1 cellular context compared by ENCODE assay signal in genomic region chr22:45804986-45805325, GRCh38.
A peak's percentile ranks its signal among the peaks of the same experiment; 100 is the strongest.
TF ChIP-seq lines count a peak whose summit lies in the region.

No MANE protein-coding gene starts in this region.

TF ChIP-seq in SK-N-SH, 30 proteins besides CTCF, POLR2A, EP300 and RAD21 (continued from another document):
- TF ChIP-seq GATA2 (CRISPR knock-in tag; IDR thresholded peaks at IDR 0.05) = no peak
- TF ChIP-seq TEAD4 (IDR thresholded peaks at IDR 0.05; ENCODE audit: borderline replicate concordance, insufficient read depth) = peak; percentile 84
- TF ChIP-seq NRF1 (IDR thresholded peaks at IDR 0.05; ENCODE audit: low read depth, low read length) = no peak
- no peak for TF ChIP-seq USF1 (IDR thresholded peaks at IDR 0.05; ENCODE audit: borderline replicate concordance, low read depth)
- no peak for TF ChIP-seq ELF1 (IDR thresholded peaks at IDR 0.05)
- no peak for TF ChIP-seq CHD2 (IDR thresholded peaks at IDR 0.05; ENCODE audit: low read length, partially characterized antibody)
- TF ChIP-seq RFX5 (IDR thresholded peaks at IDR 0.05; ENCODE audit: low read length) = no peak
- TF ChIP-seq MAX (IDR thresholded peaks at IDR 0.05; ENCODE audit: low read depth) = no peak
